In the genomic region with DNA sequence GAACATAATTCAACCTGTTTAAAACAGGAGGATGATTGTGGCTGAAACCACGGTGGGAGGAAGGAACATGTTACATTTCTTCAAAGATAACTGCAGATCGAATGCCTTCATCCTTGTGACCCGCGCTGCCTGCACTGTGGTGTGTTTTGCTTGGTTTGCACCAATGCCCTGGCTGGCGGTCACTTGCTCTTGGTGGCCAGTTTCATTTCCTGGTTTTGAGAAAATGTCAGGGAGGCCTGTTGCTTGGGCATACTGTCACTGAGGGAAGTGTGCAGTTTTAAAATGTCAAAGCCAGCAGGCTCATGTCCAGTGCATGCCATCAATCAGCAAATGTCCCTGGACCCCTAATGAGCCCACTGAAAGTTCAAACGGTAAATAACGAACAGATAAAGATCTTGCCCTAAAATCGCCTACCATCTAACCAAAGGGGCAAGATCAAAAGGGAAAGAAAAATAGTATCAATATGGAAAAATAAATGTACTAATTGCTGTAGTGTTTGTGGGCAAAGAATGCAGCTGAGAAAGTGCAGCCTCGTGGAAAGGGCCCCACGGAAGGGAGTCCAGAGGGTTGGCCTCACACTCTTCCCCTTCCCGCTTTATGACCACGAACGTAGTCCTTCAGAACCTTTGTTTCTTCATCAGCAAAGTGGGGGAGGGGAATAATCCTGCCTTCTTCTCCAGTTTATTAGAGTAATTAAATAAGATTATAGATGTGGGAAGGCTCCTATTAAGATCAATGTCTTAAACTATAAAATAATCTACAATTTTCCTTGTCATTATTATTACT, we compare ENCODE assay signal across 9 cellular contexts. TPM values are rescaled to one million over a fixed set of nuclear protein-coding genes. Genes with fewer than 3 reads are reported as not detected.
DNase-seq lines count a peak whose midpoint lies in the region; ATAC-seq lines count a peak whose summit lies in the region.
"Had no signal": no experiment of that assay in that cellular context is flagged by ENCODE, and none has a peak within 500 bp of the region (broad histone marks: within the 10 kb centered on the region; RNA-seq: fewer than 3 reads in every experiment).

No MANE protein-coding gene starts in this region.

- H3K27me3 ChIP-seq in skeletal muscle tissue (ENCODE audit: control insufficient read depth in 3 of 3, insufficient read depth in 3 of 3, low read length in 3 of 3): peaks cover 0 to 5% (median 0%) of the 10 kb centered on the region in 3 donors

- no peaks in the 10 kb centered on the region for H3K27me3 Mint-ChIP-seq in activated naive CD8-positive, alpha-beta T cell treated with anti-CD3 and anti-CD28 coated beads, Interleukin-2, amount 10 ng/mL, durations not matched to agents 7 days and 5 days

- H3K4me3 Mint-ChIP-seq in activated naive CD8-positive, alpha-beta T cell treated with anti-CD3 and anti-CD28 coated beads, Interleukin-2, amount 10 ng/mL, durations not matched to agents 7 days and 5 days: peak overlapping the region; percentile 72

- H3K4me1 Mint-ChIP-seq in activated naive CD8-positive, alpha-beta T cell treated with anti-CD3 and anti-CD28 coated beads, Interleukin-2, amount 10 ng/mL, durations not matched to agents 7 days and 5 days: peaks cover 79% of the 10 kb centered on the region

- H3K4me3 ChIP-seq in skeletal muscle tissue (ENCODE audit: low read length in 3 of 3): no peak overlapping the region

- no peaks in the 10 kb centered on the region for H3K9me3 Mint-ChIP-seq in activated naive CD8-positive, alpha-beta T cell treated with anti-CD3 and anti-CD28 coated beads, Interleukin-2, amount 10 ng/mL, durations not matched to agents 7 days and 5 days

- peak; percentile 27 for ATAC-seq in HG03342 (IDR thresholded peaks at IDR 0.05; ENCODE audit: unreplicated experiment)
- peak; percentile 11 for ATAC-seq in activated naive CD8-positive, alpha-beta T cell treated with anti-CD3 and anti-CD28 coated beads, Interleukin-2, amount 10 ng/mL, durations not matched to agents 7 days and 5 days (ENCODE audit: low read depth)
- ATAC-seq in activated CD4-positive, CD25-positive, alpha-beta regulatory T cell treated with anti-CD3 and anti-CD28 coated beads, Interleukin-2, amount 50 U/mL, for 24 hours: no peak

- no peak overlapping the region for H3K9ac ChIP-seq in skeletal muscle tissue (ENCODE audit: low read depth in 1 of 3, low read length in 3 of 3)

- H3K27ac Mint-ChIP-seq in activated naive CD8-positive, alpha-beta T cell treated with anti-CD3 and anti-CD28 coated beads, Interleukin-2, amount 10 ng/mL, durations not matched to agents 7 days and 5 days: peak overlapping the region; percentile 89

- H3K36me3 ChIP-seq in skeletal muscle tissue (ENCODE audit: control insufficient read depth in 3 of 3, insufficient read depth in 3 of 3, low read length in 3 of 3): no peaks in the 10 kb centered on the region

- DNase-seq in SIG-M5 treated with dmso at 0.1 percent for 504 hours (lab: John Stamatoyannopoulos, UW; ENCODE audit: unreplicated experiment) (peak; percentile 39), SIG-M5 (lab: John Stamatoyannopoulos, UW) (no peak), HT-29 (ENCODE audit: low spot score) (no peak), mesenteric fat pad (ENCODE audit: low spot score) (no peak)
- no peak for DNase-seq in activated naive CD8-positive, alpha-beta T cell treated with anti-CD3 and anti-CD28 coated beads, Interleukin-2, amount 10 ng/mL, durations not matched to agents 7 days and 5 days

- peaks cover 12 to 23% (median 13%) of the 10 kb centered on the region in 3 donors for H3K4me1 ChIP-seq in skeletal muscle tissue (ENCODE audit: control insufficient read depth in 3 of 3, insufficient read depth in 3 of 3, low read length in 3 of 3)

- POLR2A ChIA-PET in activated naive CD8-positive, alpha-beta T cell treated with anti-CD3 and anti-CD28 coated beads, Interleukin-2, amount 10 ng/mL, durations not matched to agents 7 days and 5 days (lab: Charles Lee): interaction anchor here (1.6 to 5.3 kb wide), 3 partner anchors 16 to 41 kb away, joined by 9 to 35 read pairs (median 19); a partner anchor contains a TSS

- peak overlapping the region; percentile 39 for H3K27ac ChIP-seq in skeletal muscle tissue (ENCODE audit: low read depth, low read length)
- H3K27ac ChIP-seq: 22Rv1 had no signal

- H3K36me3 Mint-ChIP-seq in activated naive CD8-positive, alpha-beta T cell treated with anti-CD3 and anti-CD28 coated beads, Interleukin-2, amount 10 ng/mL, durations not matched to agents 7 days and 5 days: peaks cover 15% of the 10 kb centered on the region

- H3K9me3 ChIP-seq in skeletal muscle tissue (ENCODE audit: control insufficient read depth in 3 of 3, low read length in 3 of 3): no peaks in the 10 kb centered on the region

RNA-seq across cellular contexts. Expression of a gene that starts 40.8 kb away (rescaled TPM):
- total RNA-seq in activated naive CD8-positive, alpha-beta T cell treated with anti-CD3 and anti-CD28 coated beads, Interleukin-2, amount 10 ng/mL, durations not matched to agents 7 days and 5 days: 10 to 100 TPM; 83.4 to 86.5 TPM
- 9.4 TPM for total RNA-seq in skeletal muscle tissue
- not detected in 2 replicates for total RNA-seq in HT-29 (2014; rRNA removed; shearing (Covaris generic))
- 30.9 TPM for total RNA-seq in mesenteric fat pad

Comparison
In these comparisons a context has a peak if more than half of its experiments do, and no peak if none do; other contexts are left out.
1. ATAC-seq: peak in HG03342 (single experiment) and activated naive CD8-positive, alpha-beta T cell treated with anti-CD3 and anti-CD28 coated beads, Interleukin-2, amount 10 ng/mL, durations not matched to agents 7 days and 5 days (single experiment); none in activated CD4-positive, CD25-positive, alpha-beta regulatory T cell treated with anti-CD3 and anti-CD28 coated beads, Interleukin-2, amount 50 U/mL, for 24 hours (0 of 2).
2. RNA of a gene that starts 40.8 kb away (total RNA-seq): 83.4 to 86.5 TPM in activated naive CD8-positive, alpha-beta T cell treated with anti-CD3 and anti-CD28 coated beads, Interleukin-2, amount 10 ng/mL, durations not matched to agents 7 days and 5 days, 30.9 TPM in mesenteric fat pad (single experiment) and 9.4 TPM in skeletal muscle tissue (single experiment); not detected in HT-29; every median in the first group is over 10 times any median in the second.